In genomic region chr16:54633943-54634362, GRCh38 we compare ENCODE assay signal across 8 cellular contexts.
DNase-seq lines count a peak whose midpoint lies in the region; ATAC-seq, FAIRE-seq and TF ChIP-seq lines count a peak whose summit lies in the region.

No MANE protein-coding gene starts in this region.

- ATAC-seq in K562: peak; percentile 91
- ATAC-seq in gastroesophageal sphincter: no peak
- no peak for ATAC-seq in CD8-positive, alpha-beta T cell

- FAIRE-seq in D721Med (lab: Jason Lieb, UNC) (no peak), K562 (lab: Jason Lieb, UNC) (peak; percentile 44)

- WGBS in K562 (ENCODE audit: insufficient coverage, low coverage, missing lambda C conversion rate): 4% methylated on average over 6 of the region's 6 CpGs
- WGBS in ovary, 3 donors: 72 to 75% (median 73%) methylated on average over 6 of the region's 6 CpGs
- WGBS in gastroesophageal sphincter (ENCODE audit: low coverage in 1 of 2), 2 donors: 58 to 68% methylated on average over 2 to 6 of the region's 6 CpGs

- H3K4me3 ChIP-seq in Karpas-422 (ENCODE audit: low read length) (no peak overlapping the region), K562 (no peak overlapping the region), ovary (no peak overlapping the region), gastroesophageal sphincter (no peak overlapping the region)
- no peak overlapping the region for H3K4me3 ChIP-seq in CD8-positive, alpha-beta T cell (ENCODE audit: low read depth, low read length)

- H3K27me3 Mint-ChIP-seq in activated naive CD4-positive, alpha-beta T cell treated with anti-CD3 and anti-CD28 coated beads for 36 hours (ENCODE audit: low read depth): peaks cover 7% of the 10 kb centered on the region
- peaks cover 4% of the 10 kb centered on the region for H3K27me3 Mint-ChIP-seq in CD8-positive, alpha-beta T cell (ENCODE audit: low read depth)

- H3K9ac ChIP-seq in Karpas-422 (ENCODE audit: low read length) (0 out of 2 replicates have a peak overlapping the region, but pooled peaks have one; percentile 22), K562 (ENCODE audit: insufficient read depth in 1 of 2, low read depth in 2 of 2, low read length in 2 of 2) (no peak overlapping the region)

- CTCF ChIA-PET in K562 (lab: Yijun Ruan, JAX; ENCODE audit: low intra/inter-chr PET ratio): interaction anchor here (0.9 kb wide), 1 partner anchor 323 kb away, joined by 3 read pairs; no protein-coding TSS in a partner anchor
- CTCF ChIA-PET in activated naive CD4-positive, alpha-beta T cell treated with anti-CD3 and anti-CD28 coated beads for 36 hours (lab: Charles Lee): no interaction called here
- CTCF ChIA-PET in CD8-positive, alpha-beta T cell (lab: Charles Lee): interaction anchor here (0.7 kb wide), 1 partner anchor 10 kb away, joined by 3 read pairs; no protein-coding TSS in a partner anchor

- H3K9me3 ChIP-seq in Karpas-422 (ENCODE audit: low read length): no peaks in the 10 kb centered on the region
- no peaks in the 10 kb centered on the region for H3K9me3 ChIP-seq in K562 (replicated peaks; ENCODE audit: control insufficient read depth, insufficient read depth, low read depth, low read length)
- H3K9me3 ChIP-seq in ovary: no peaks in the 10 kb centered on the region
- no peaks in the 10 kb centered on the region for H3K9me3 ChIP-seq in gastroesophageal sphincter
- H3K9me3 ChIP-seq in CD8-positive, alpha-beta T cell (ENCODE audit: low read length): no peaks in the 10 kb centered on the region

- intact Hi-C loops in K562 (cut with micrococcal nuclease) (loop anchor here (5.0 kb wide), 1 partner anchor 323 kb away; no protein-coding TSS in a partner anchor), ovary (cut with DNase I) (no loop called here)
- intact Hi-C loops in activated naive CD4-positive, alpha-beta T cell treated with anti-CD3 and anti-CD28 coated beads for 36 hours (cut with micrococcal nuclease): no loop called here
- intact Hi-C loops in CD8-positive, alpha-beta T cell (cut with DNase I, micrococcal nuclease): no loop called here

- H3K4me2 ChIP-seq in Karpas-422 (ENCODE audit: low read depth, low read length, poor library complexity, severe bottlenecking) (peak overlapping the region; percentile 54), K562 (ENCODE audit: insufficient read depth, low read length) (peak overlapping the region; percentile 50)

- H3K9me1 ChIP-seq in K562 (ENCODE audit: control insufficient read depth, insufficient read depth, low read length): no peaks in the 10 kb centered on the region

- H3K4me1 Mint-ChIP-seq in activated naive CD4-positive, alpha-beta T cell treated with anti-CD3 and anti-CD28 coated beads for 36 hours (ENCODE audit: low read depth): no peaks in the 10 kb centered on the region
- H3K4me1 Mint-ChIP-seq in CD8-positive, alpha-beta T cell (ENCODE audit: low read depth): no peaks in the 10 kb centered on the region

- in situ Hi-C loops in K562 (cut with MboI): no loop called here

- TF ChIP-seq CTCF in D721Med (IDR thresholded peaks at IDR 0.05; ENCODE audit: insufficient read depth, missing control alignments) (peak; percentile 47), K562 (IDR thresholded peaks at IDR 0.05 in 2 of 3, conservative IDR thresholded peaks at IDR 0.05 in 1 of 3; ENCODE audit: insufficient read depth in 2 of 3, low read depth in 1 of 3, low read length in 3 of 3) (peak; percentile 52 to 67 (median 66)), ovary (IDR thresholded peaks at IDR 0.05) (no peak), gastroesophageal sphincter (IDR thresholded peaks at IDR 0.05) (peak in 1 of 4 experiments; percentile 18)
- no peak for TF ChIP-seq CTCF in CD8-positive, alpha-beta T cell (IDR thresholded peaks at IDR 0.05)

- H3K9me2 ChIP-seq in Karpas-422 (replicated peaks; ENCODE audit: insufficient read depth, low read length): no peaks in the 10 kb centered on the region

- TF ChIP-seq EP300 in K562 (IDR thresholded peaks at IDR 0.05; ENCODE audit: low read length) (no peak), ovary (IDR thresholded peaks at IDR 0.05) (no peak), gastroesophageal sphincter (IDR thresholded peaks at IDR 0.05) (no peak)

- no TSS peak for BruUV-seq in K562 (replicated peaks; lab: Mats Ljungman, UMichigan)

- H3K27ac ChIP-seq in Karpas-422 (ENCODE audit: low read length): no peak overlapping the region
- no peak overlapping the region for H3K27ac ChIP-seq in K562 (ENCODE audit: extremely low read depth, low read depth, low read length)
- H3K27ac ChIP-seq in ovary: no peak overlapping the region
- no peak overlapping the region for H3K27ac ChIP-seq in gastroesophageal sphincter
- H3K27ac ChIP-seq in CD8-positive, alpha-beta T cell (ENCODE audit: low read depth, low read length): no peak overlapping the region

- H3K79me2 ChIP-seq in Karpas-422 (ENCODE audit: low read length): no peaks in the 10 kb centered on the region
- H3K79me2 ChIP-seq in K562 (ENCODE audit: control insufficient read depth, insufficient read depth, low read length): no peaks in the 10 kb centered on the region

- H3K4me3 Mint-ChIP-seq in activated naive CD4-positive, alpha-beta T cell treated with anti-CD3 and anti-CD28 coated beads for 36 hours: no peak overlapping the region
- H3K4me3 Mint-ChIP-seq in CD8-positive, alpha-beta T cell: no peak overlapping the region

- no peaks in the 10 kb centered on the region for H4K20me1 ChIP-seq in Karpas-422 (ENCODE audit: insufficient read depth, low read depth, low read length)
- no peaks in the 10 kb centered on the region for H4K20me1 ChIP-seq in K562 (replicated peaks; ENCODE audit: control insufficient read depth, insufficient read depth, low read length)

- H3K27me3 ChIP-seq in Karpas-422 (ENCODE audit: low read length) (no peaks in the 10 kb centered on the region), K562 (ENCODE audit: control insufficient read depth in 2 of 2, insufficient read depth in 2 of 2, low read length in 2 of 2) (peaks cover 0 to 4% of the 10 kb centered on the region in 2 experiments; a peak in 1 of 5 replicates), ovary (no peaks in the 10 kb centered on the region), gastroesophageal sphincter (peaks cover 59% of the 10 kb centered on the region)
- no peaks in the 10 kb centered on the region for H3K27me3 ChIP-seq in CD8-positive, alpha-beta T cell (ENCODE audit: insufficient read depth, low read length)

- H2AFZ ChIP-seq in Karpas-422 (ENCODE audit: low read length): peak overlapping the region; percentile 95
- peak overlapping the region; percentile 89 for H2AFZ ChIP-seq in K562 (ENCODE audit: low read depth, low read length)

- no peak for TF ChIP-seq POLR2A in K562 (conservative IDR thresholded peaks at IDR 0.05)
- no peak for TF ChIP-seq POLR2A in ovary (IDR thresholded peaks at IDR 0.05)
- TF ChIP-seq POLR2A in gastroesophageal sphincter (IDR thresholded peaks at IDR 0.05): no peak

- H3K9me3 Mint-ChIP-seq in activated naive CD4-positive, alpha-beta T cell treated with anti-CD3 and anti-CD28 coated beads for 36 hours: no peaks in the 10 kb centered on the region
- no peaks in the 10 kb centered on the region for H3K9me3 Mint-ChIP-seq in CD8-positive, alpha-beta T cell

- POLR2A ChIA-PET in K562 (lab: Yijun Ruan, JAX): no interaction called here
- POLR2A ChIA-PET in CD8-positive, alpha-beta T cell (lab: Charles Lee): no interaction called here

- peak; percentile 57 to 67 for TF ChIP-seq RAD21 in K562 (CRISPR knock-in tag; conservative IDR thresholded peaks at IDR 0.05 in 1 of 2, IDR thresholded peaks at IDR 0.05 in 1 of 2)

- H3K27ac Mint-ChIP-seq in activated naive CD4-positive, alpha-beta T cell treated with anti-CD3 and anti-CD28 coated beads for 36 hours: no peak overlapping the region
- no peak overlapping the region for H3K27ac Mint-ChIP-seq in CD8-positive, alpha-beta T cell

- DNase-seq in D721Med (ENCODE audit: insufficient read length, low spot score) (no peak), Karpas-422 (peak; percentile 75), K562 (ENCODE audit: extremely low read depth in 1 of 4, low spot score in 3 of 4) (peak; percentile 38 to 49 (median 48)), midbrain (lab: John Stamatoyannopoulos, UW) (peak; percentile 37), ovary (no peak)
- DNase-seq in activated naive CD4-positive, alpha-beta T cell treated with anti-CD3 and anti-CD28 coated beads for 36 hours: no peak
- DNase-seq in CD8-positive, alpha-beta T cell: no peak

- H3K36me3 Mint-ChIP-seq in activated naive CD4-positive, alpha-beta T cell treated with anti-CD3 and anti-CD28 coated beads for 36 hours (ENCODE audit: low read depth): no peaks in the 10 kb centered on the region
- no peaks in the 10 kb centered on the region for H3K36me3 Mint-ChIP-seq in CD8-positive, alpha-beta T cell

- H3K36me3 ChIP-seq in Karpas-422 (ENCODE audit: insufficient read depth, low read length): no peaks in the 10 kb centered on the region
- no peaks in the 10 kb centered on the region for H3K36me3 ChIP-seq in K562 (ENCODE audit: control insufficient read depth, insufficient read depth, low read length)
- no peaks in the 10 kb centered on the region for H3K36me3 ChIP-seq in ovary
- H3K36me3 ChIP-seq in gastroesophageal sphincter: no peaks in the 10 kb centered on the region
- H3K36me3 ChIP-seq in CD8-positive, alpha-beta T cell (ENCODE audit: insufficient read depth, low read length): no peaks in the 10 kb centered on the region

- H3K4me1 ChIP-seq in Karpas-422 (ENCODE audit: low read length): peaks cover 4% of the 10 kb centered on the region
- H3K4me1 ChIP-seq in K562 (replicated peaks in 1 of 2; ENCODE audit: control insufficient read depth in 2 of 2, insufficient read depth in 2 of 2, low read length in 2 of 2): no peaks in the 10 kb centered on the region
- H3K4me1 ChIP-seq in ovary (ENCODE audit: insufficient read depth): no peaks in the 10 kb centered on the region
- H3K4me1 ChIP-seq in gastroesophageal sphincter: no peaks in the 10 kb centered on the region
- no peaks in the 10 kb centered on the region for H3K4me1 ChIP-seq in CD8-positive, alpha-beta T cell (ENCODE audit: insufficient read depth, low read length)

TF ChIP-seq in K562, 482 proteins besides CTCF, POLR2A, EP300 and RAD21 (continues in another document):
- peak; percentile 66; the same call in 1 of the 2 replicates for TF ChIP-seq ZNF644 (tag; IDR thresholded peaks at IDR 0.05; ENCODE audit: low read depth)
- TF ChIP-seq ZNF12 (CRISPR knock-in tag; IDR thresholded peaks at IDR 0.05): no peak

Comparison
In these comparisons a context has a peak if more than half of its experiments do, and no peak if none do; other contexts are left out.
1. DNase-seq: peak in Karpas-422 (single experiment), K562 (4 of 4) and midbrain (single experiment); none in D721Med (single experiment), ovary (0 of 5), activated naive CD4-positive, alpha-beta T cell treated with anti-CD3 and anti-CD28 coated beads for 36 hours (single experiment) and CD8-positive, alpha-beta T cell (0 of 7).
2. CTCF ChIP-seq: peak in D721Med (single experiment) and K562 (3 of 3); none in ovary (0 of 3) and CD8-positive, alpha-beta T cell (single experiment).